In the genomic region with DNA sequence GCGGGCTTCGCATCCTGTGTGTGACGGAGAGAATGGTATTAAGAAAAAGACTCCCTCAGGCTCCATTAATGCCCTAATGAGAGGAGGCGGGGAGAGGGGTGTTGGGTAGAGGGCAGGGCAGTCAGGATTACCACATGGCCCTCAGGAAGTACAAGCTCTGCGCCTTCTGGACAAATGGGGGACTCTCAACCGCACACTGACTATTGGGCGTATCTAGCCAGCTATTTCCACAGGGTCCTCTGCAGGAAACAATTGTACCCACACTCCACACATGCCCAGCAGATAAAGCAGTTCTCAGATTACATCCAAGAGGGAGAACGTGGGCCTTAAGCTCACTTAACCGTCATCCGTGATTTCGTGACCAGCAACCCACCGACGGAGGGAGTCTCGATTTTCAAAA, we compare ENCODE assay signal across 14 cellular contexts. TPM values are rescaled to one million over a fixed set of nuclear protein-coding genes. Genes with fewer than 3 reads are reported as not detected.
A peak's percentile ranks its signal among the peaks of the same experiment; 100 is the strongest.
DNase-seq lines count a peak whose midpoint lies in the region; ATAC-seq and TF ChIP-seq lines count a peak whose summit lies in the region.
"Had no signal": no experiment of that assay in that cellular context is flagged by ENCODE, and none has a peak within 500 bp of the region (broad histone marks: within the 10 kb centered on the region; RNA-seq: fewer than 3 reads in every experiment).

No MANE protein-coding gene starts in this region.

- H3K27ac Mint-ChIP-seq in HFFc6 (peak overlapping the region; percentile 92), glutamatergic neuron (ENCODE audit: unreplicated experiment) (peak overlapping the region; percentile 81)
- H3K27ac Mint-ChIP-seq: activated naive CD8-positive, alpha-beta T cell treated with anti-CD3 and anti-CD28 coated beads, Interleukin-2, amount 50 U/mL, for 24 hours; CD4-positive, CD25-positive, alpha-beta regulatory T cell had no signal

- peak overlapping the region; percentile 80 for H3K4me3 Mint-ChIP-seq in HFFc6
- peak overlapping the region; percentile 77 for H3K4me3 Mint-ChIP-seq in glutamatergic neuron (ENCODE audit: unreplicated experiment)
- H3K4me3 Mint-ChIP-seq: activated naive CD8-positive, alpha-beta T cell treated with anti-CD3 and anti-CD28 coated beads, Interleukin-2, amount 50 U/mL, for 24 hours; CD4-positive, CD25-positive, alpha-beta regulatory T cell had no signal

- H3K27me3 ChIP-seq in Panc1 (ENCODE audit: control insufficient read depth, insufficient read depth, low read length) = no peaks in the 10 kb centered on the region

- no peaks in the 10 kb centered on the region for H3K9me3 Mint-ChIP-seq in HFFc6
- H3K9me3 Mint-ChIP-seq in glutamatergic neuron (ENCODE audit: unreplicated experiment) = peaks cover 2% of the 10 kb centered on the region
- H3K9me3 Mint-ChIP-seq: activated naive CD8-positive, alpha-beta T cell treated with anti-CD3 and anti-CD28 coated beads, Interleukin-2, amount 50 U/mL, for 24 hours had no signal

- peaks cover 52% of the 10 kb centered on the region for H3K4me1 ChIP-seq in Panc1 (ENCODE audit: control insufficient read depth, insufficient read depth, low read length)

- TF ChIP-seq CTCF in HFFc6 (IDR thresholded peaks at IDR 0.05) (no peak), Panc1 (IDR thresholded peaks at IDR 0.05) (no peak), glutamatergic neuron (IDR thresholded peaks at IDR 0.05; ENCODE audit: partially characterized antibody, unreplicated experiment) (no peak)

- no peak for ATAC-seq in Panc1
- ATAC-seq: activated naive CD8-positive, alpha-beta T cell treated with anti-CD3 and anti-CD28 coated beads, Interleukin-2, amount 50 U/mL, for 24 hours had no signal

- POLR2A ChIA-PET in Panc1 (lab: Charles Lee) = no interaction called here

- CTCF ChIA-PET in Panc1 (lab: Charles Lee) = no interaction called here

- in situ Hi-C loops in Panc1 (cut with HindIII; ENCODE audit: low pct_unique_long_range_greater_than_20kb, low sequenced_read_pairs) = no loop called here
- in situ Hi-C loops in ACHN (cut with HindIII; ENCODE audit: low pct_ligation_motif_present, low pct_unique_long_range_greater_than_20kb, low sequenced_read_pairs) = no loop called here

- peaks cover 7% of the 10 kb centered on the region; the same call in 1 of the 2 replicates for H3K36me3 Mint-ChIP-seq in HFFc6 (ENCODE audit: low read depth)
- H3K36me3 Mint-ChIP-seq in glutamatergic neuron (ENCODE audit: unreplicated experiment) = no peaks in the 10 kb centered on the region
- H3K36me3 Mint-ChIP-seq: CD4-positive, CD25-positive, alpha-beta regulatory T cell had no signal

- H3K27me3 Mint-ChIP-seq in HFFc6 (ENCODE audit: insufficient read depth) = peaks cover 2% of the 10 kb centered on the region
- H3K27me3 Mint-ChIP-seq in glutamatergic neuron (ENCODE audit: unreplicated experiment) = peaks cover 2% of the 10 kb centered on the region

- H3K4me1 Mint-ChIP-seq in HFFc6 (ENCODE audit: low read depth) (peaks cover 54% of the 10 kb centered on the region), glutamatergic neuron (ENCODE audit: low read depth, unreplicated experiment) (peaks cover 43% of the 10 kb centered on the region)

- no TSS peak for BruUV-seq in Panc1 (replicated peaks; lab: Mats Ljungman, UMichigan)

- peak overlapping the region; percentile 29 for H3K27ac ChIP-seq in Panc1 (ENCODE audit: low read length)

- no peak for DNase-seq in HFFc6
- no peak for DNase-seq in Panc1 (ENCODE audit: low read depth, low spot score)
- no peak for DNase-seq in glutamatergic neuron
- DNase-seq in retina = peak; percentile 67
- DNase-seq in stimulated activated CD4-positive, alpha-beta T cell treated with anti-CD3 and anti-CD28 coated beads, Interleukin-2, amount 100 ng/mL, for 24 hours = no peak
- no peak for DNase-seq in ACHN
- no peak for DNase-seq in stimulated activated CD4-positive, alpha-beta T cell treated with anti-CD3 and anti-CD28 coated beads, Interleukin-4, amount 100 ng/mL, for 4 hours
- DNase-seq: activated naive CD8-positive, alpha-beta T cell treated with anti-CD3 and anti-CD28 coated beads, Interleukin-2, amount 50 U/mL, for 24 hours; CD4-positive, CD25-positive, alpha-beta regulatory T cell; GDM1; GOT3; Kasumi-1; NCI-H187 treated with DMSO at 0.1 percent for 48 hours; SW 1271 had no signal

- no peaks in the 10 kb centered on the region for H3K36me3 ChIP-seq in Panc1 (ENCODE audit: control insufficient read depth, insufficient read depth, low read length)

- H3K4me3 ChIP-seq in Panc1 (ENCODE audit: low read depth in 2 of 2, low read length in 2 of 2) = no peak overlapping the region

- intact Hi-C loops in Panc1 (cut with micrococcal nuclease; ENCODE audit: unreplicated experiment) = no loop called here

- no peaks in the 10 kb centered on the region for H3K9me3 ChIP-seq in Panc1 (ENCODE audit: control insufficient read depth, insufficient read depth, low read depth, low read length)

RNA-seq across cellular contexts. Expression of gene NXN, which starts 14.7 kb away (rescaled TPM):
- total RNA-seq in HFFc6 (2021; fragmentation: NEBNext Ultra II Directional; extraction: Animal tissue kit (Norgen Biotek cat#: 25700)) = 10 to 100 TPM; 81.7 to 93.8 (median 92.2) TPM
- total RNA-seq in Panc1 (2021; ENCODE audit: unreplicated experiment) (126 TPM), glutamatergic neuron (ENCODE audit: unreplicated experiment) (177 TPM)
- 134 TPM for polyA plus RNA-seq in Panc1 (2012; ENCODE audit: insufficient read length)

RNA-seq across cellular contexts. Expression of gene TIMM22, which starts 32.0 kb away (rescaled TPM):
- total RNA-seq in HFFc6 (2021; fragmentation: NEBNext Ultra II Directional; extraction: Animal tissue kit (Norgen Biotek cat#: 25700)) = 10 to 100 TPM; 16.8 to 21.5 (median 18.2) TPM
- total RNA-seq in Panc1 (2021; ENCODE audit: unreplicated experiment) (10.2 TPM), glutamatergic neuron (ENCODE audit: unreplicated experiment) (22.0 TPM)
- 10.7 TPM for polyA plus RNA-seq in Panc1 (2012; ENCODE audit: insufficient read length)
